In the genomic region with DNA sequence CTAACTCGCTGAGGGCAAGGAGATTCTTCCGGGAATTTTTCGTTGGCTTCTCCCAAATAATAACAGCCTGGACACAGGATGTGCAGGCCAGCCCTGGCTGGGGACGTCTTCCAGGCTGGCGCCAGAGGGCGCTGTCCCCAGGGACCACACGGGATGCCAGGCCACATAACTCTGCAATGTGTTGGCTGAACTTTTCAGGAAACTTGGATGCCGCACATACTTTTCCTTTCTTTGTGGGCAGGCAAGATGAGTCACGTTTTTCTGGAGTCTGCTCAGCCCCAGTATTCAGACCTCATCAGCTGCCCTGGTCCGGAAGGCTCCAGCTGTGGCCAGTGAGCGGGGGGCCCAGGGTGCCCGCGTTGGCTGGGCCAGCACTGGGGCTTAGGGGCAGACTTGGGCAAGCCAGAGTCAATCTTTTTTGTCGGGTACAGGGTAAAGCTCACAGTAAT, we compare ENCODE assay signal across 8 cellular contexts.
DNase-seq lines count a peak whose midpoint lies in the region; ATAC-seq, FAIRE-seq and TF ChIP-seq lines count a peak whose summit lies in the region.

No MANE protein-coding gene starts in this region.

- H3K36me3 Mint-ChIP-seq in endothelial cell (ENCODE audit: low read depth, unreplicated experiment) (no peaks in the 10 kb centered on the region), memory B cell (peaks cover 27% of the 10 kb centered on the region)

- peak overlapping the region; percentile 45 for H2AFZ ChIP-seq in GM23248
- H2AFZ ChIP-seq in PC-3 (ENCODE audit: low read length): peak overlapping the region; percentile 74

- H3K9ac ChIP-seq in GM23248 (peak overlapping the region; percentile 52), PC-3 (ENCODE audit: low read length) (no peak overlapping the region)

- TF ChIP-seq CTCF in D721Med (IDR thresholded peaks at IDR 0.05; ENCODE audit: insufficient read depth, missing control alignments) (peak; percentile 63), PC-3 (conservative IDR thresholded peaks at IDR 0.05; ENCODE audit: low read depth, low read length) (peak; percentile 96), endothelial cell (IDR thresholded peaks at IDR 0.05; ENCODE audit: unreplicated experiment) (peak; percentile 93), upper lobe of right lung (IDR thresholded peaks at IDR 0.05) (peak; percentile 92)

- H3K9me2 ChIP-seq in GM23248 (ENCODE audit: insufficient read depth) (no peaks in the 10 kb centered on the region), PC-3 (replicated peaks; ENCODE audit: low read length) (no peaks in the 10 kb centered on the region)

- no peak for FAIRE-seq in D721Med (lab: Jason Lieb, UNC)

- DNase-seq in D721Med (ENCODE audit: insufficient read length, low spot score): peak; percentile 57
- peak; percentile 99 for DNase-seq in GM23248
- DNase-seq in PC-3: peak; percentile 96
- peak; percentile 92 for DNase-seq in endothelial cell (ENCODE audit: low spot score)
- DNase-seq in memory B cell (ENCODE audit: low spot score in 2 of 2): peak; percentile 41 to 48
- DNase-seq in upper lobe of right lung: peak; percentile 85
- DNase-seq in activated CD8-positive, alpha-beta memory T cell treated with anti-CD3 and anti-CD28 coated beads, Interleukin-2, amount 50 U/mL, for 48 hours: no peak
- no peak for DNase-seq in activated CD4-positive, alpha-beta T cell treated with anti-CD3 and anti-CD28 coated beads, Interleukin-2, amount 50 U/mL, for 4 hours

- no TSS peak for BruUV-seq in PC-3 (replicated peaks; lab: Mats Ljungman, UMichigan)

- in situ Hi-C loops in GM23248 (cut with MboI): loop anchor here (25.0 kb wide), 1 partner anchor 392 kb away; no protein-coding TSS in a partner anchor

- peaks cover 4% of the 10 kb centered on the region for H3K4me1 Mint-ChIP-seq in endothelial cell (ENCODE audit: unreplicated experiment)
- H3K4me1 Mint-ChIP-seq in memory B cell: peaks cover 8% of the 10 kb centered on the region

- H3K79me2 ChIP-seq in GM23248 (ENCODE audit: insufficient read depth) (no peaks in the 10 kb centered on the region), PC-3 (ENCODE audit: low read length) (no peaks in the 10 kb centered on the region)

- 1 to 2% methylated on average over 14 of the region's 14 CpGs for WGBS in GM23248 (ENCODE audit: low coverage in 1 of 2, low lambda C conversion rate in 2 of 2, missing lambda C conversion rate in 2 of 2), 2 experiments

- H3K4me3 ChIP-seq in GM23248 (no peak overlapping the region), PC-3 (ENCODE audit: low read length) (no peak overlapping the region), upper lobe of right lung (no peak overlapping the region)

- POLR2A ChIA-PET in PC-3 (lab: Charles Lee; ENCODE audit: unreplicated experiment): no interaction called here

- H3K27ac Mint-ChIP-seq in endothelial cell (ENCODE audit: unreplicated experiment): peak overlapping the region; percentile 87
- H3K27ac Mint-ChIP-seq in memory B cell: no peak overlapping the region

- H3K27me3 Mint-ChIP-seq in endothelial cell (ENCODE audit: unreplicated experiment) (peaks cover 5% of the 10 kb centered on the region), memory B cell (no peaks in the 10 kb centered on the region)

- CTCF ChIA-PET in PC-3 (lab: Charles Lee): interaction anchor here (0.7 to 0.8 kb wide), 3 partner anchors 17 to 122 kb away, joined by 3 to 4 read pairs (median 4); no protein-coding TSS in a partner anchor

- ATAC-seq in PC-3: peak; percentile 96
- peak; percentile 75 for ATAC-seq in memory B cell (ENCODE audit: low read depth)
- ATAC-seq in upper lobe of right lung: peak; percentile 95

- no peak overlapping the region for H3K4me3 Mint-ChIP-seq in endothelial cell (ENCODE audit: unreplicated experiment)
- no peak overlapping the region for H3K4me3 Mint-ChIP-seq in memory B cell

- H3K4me1 ChIP-seq in GM23248 (ENCODE audit: insufficient read depth) (peaks cover 24% of the 10 kb centered on the region), PC-3 (ENCODE audit: insufficient read depth, low read length) (peaks cover 23% of the 10 kb centered on the region), upper lobe of right lung (peaks cover 38% of the 10 kb centered on the region)

- H3K36me3 ChIP-seq in GM23248 (ENCODE audit: low read depth) (no peaks in the 10 kb centered on the region), PC-3 (ENCODE audit: low read depth, low read length) (no peaks in the 10 kb centered on the region), upper lobe of right lung (no peaks in the 10 kb centered on the region)

- H3K27me3 ChIP-seq in GM23248 (replicated peaks; ENCODE audit: insufficient read depth): no peaks in the 10 kb centered on the region
- no peaks in the 10 kb centered on the region for H3K27me3 ChIP-seq in PC-3 (ENCODE audit: low read length)
- H3K27me3 ChIP-seq in upper lobe of right lung: no peaks in the 10 kb centered on the region

- H3K9me3 Mint-ChIP-seq in endothelial cell (ENCODE audit: unreplicated experiment) (no peaks in the 10 kb centered on the region), memory B cell (peaks cover 6% of the 10 kb centered on the region)

- H3K27ac ChIP-seq in GM23248: peak overlapping the region; percentile 59
- no peak overlapping the region for H3K27ac ChIP-seq in PC-3 (ENCODE audit: low read length)
- H3K27ac ChIP-seq in upper lobe of right lung: peak overlapping the region; percentile 73

- intact Hi-C loops in PC-3 (cut with micrococcal nuclease) (loop anchor here (1.0 to 10.0 kb wide), 3 partner anchors 123 to 289 kb away; no protein-coding TSS in a partner anchor), upper lobe of right lung (cut with DNase I) (loop anchor here (10.0 kb wide), 1 partner anchor 129 kb away; no protein-coding TSS in a partner anchor)

- H4K20me1 ChIP-seq in GM23248 (ENCODE audit: insufficient read depth) (no peaks in the 10 kb centered on the region), PC-3 (ENCODE audit: low read length) (no peaks in the 10 kb centered on the region)

- H3K9me3 ChIP-seq in GM23248 (ENCODE audit: low read depth): no peaks in the 10 kb centered on the region
- H3K9me3 ChIP-seq in PC-3 (ENCODE audit: low read length): no peaks in the 10 kb centered on the region
- H3K9me3 ChIP-seq in upper lobe of right lung: no peaks in the 10 kb centered on the region

- H3K4me2 ChIP-seq in GM23248 (ENCODE audit: unreplicated experiment) (no peak overlapping the region), PC-3 (ENCODE audit: low read length) (peak overlapping the region; percentile 57)

- no peaks in the 10 kb centered on the region; the same call in 1 of the 2 replicates for H3F3A ChIP-seq in GM23248 (ENCODE audit: insufficient read depth)
- no peaks in the 10 kb centered on the region for H3F3A ChIP-seq in PC-3 (ENCODE audit: low read length, unreplicated experiment)

Comparison
In these comparisons a context has a peak if more than half of its experiments do, and no peak if none do; other contexts are left out.
1. DNase-seq: peak in D721Med (single experiment), GM23248 (single experiment), PC-3 (single experiment), endothelial cell (single experiment), memory B cell (2 of 2) and upper lobe of right lung (single experiment); none in activated CD8-positive, alpha-beta memory T cell treated with anti-CD3 and anti-CD28 coated beads, Interleukin-2, amount 50 U/mL, for 48 hours (single experiment) and activated CD4-positive, alpha-beta T cell treated with anti-CD3 and anti-CD28 coated beads, Interleukin-2, amount 50 U/mL, for 4 hours (0 of 2).
2. Peak in every context shown above with its lines, with median percentiles within 50 percentile points of each other: CTCF ChIP-seq and ATAC-seq.